In the genomic region with DNA sequence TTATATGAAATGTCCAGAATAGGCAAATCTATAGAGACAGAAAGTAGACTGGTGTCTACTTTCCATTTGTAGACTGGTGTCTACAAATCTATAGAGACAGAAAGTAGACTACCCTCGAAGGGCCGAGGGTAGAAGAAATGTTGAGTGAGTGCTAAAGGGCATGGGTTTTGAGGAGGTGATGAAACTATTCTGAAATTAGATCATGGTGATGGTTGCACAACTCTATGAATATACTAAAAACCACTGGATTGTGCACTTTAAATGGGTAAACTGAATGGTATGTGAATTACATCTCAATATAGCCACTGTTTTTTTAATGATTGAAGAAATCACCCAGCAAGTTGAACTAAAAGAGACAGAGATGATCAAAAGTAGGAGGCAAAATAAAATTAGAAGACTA, we compare ENCODE assay signal across 1 cellular context.
TF ChIP-seq lines count a peak whose summit lies in the region.

No MANE protein-coding gene starts in this region.

TF ChIP-seq in K562, 482 proteins besides CTCF, POLR2A, EP300 and RAD21 (continued from another document):
- TF ChIP-seq, protein P1, sequence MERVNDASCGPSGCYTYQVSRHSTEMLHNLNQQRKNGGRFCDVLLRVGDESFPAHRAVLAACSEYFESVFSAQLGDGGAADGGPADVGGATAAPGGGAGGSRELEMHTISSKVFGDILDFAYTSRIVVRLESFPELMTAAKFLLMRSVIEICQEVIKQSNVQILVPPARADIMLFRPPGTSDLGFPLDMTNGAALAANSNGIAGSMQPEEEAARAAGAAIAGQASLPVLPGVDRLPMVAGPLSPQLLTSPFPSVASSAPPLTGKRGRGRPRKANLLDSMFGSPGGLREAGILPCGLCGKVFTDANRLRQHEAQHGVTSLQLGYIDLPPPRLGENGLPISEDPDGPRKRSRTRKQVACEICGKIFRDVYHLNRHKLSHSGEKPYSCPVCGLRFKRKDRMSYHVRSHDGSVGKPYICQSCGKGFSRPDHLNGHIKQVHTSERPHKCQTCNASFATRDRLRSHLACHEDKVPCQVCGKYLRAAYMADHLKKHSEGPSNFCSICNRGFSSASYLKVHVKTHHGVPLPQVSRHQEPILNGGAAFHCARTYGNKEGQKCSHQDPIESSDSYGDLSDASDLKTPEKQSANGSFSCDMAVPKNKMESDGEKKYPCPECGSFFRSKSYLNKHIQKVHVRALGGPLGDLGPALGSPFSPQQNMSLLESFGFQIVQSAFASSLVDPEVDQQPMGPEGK (CRISPR knock-in tag; IDR thresholded peaks at IDR 0.05; ENCODE audit: borderline replicate concordance) = no peak
- TF ChIP-seq, protein P2, sequence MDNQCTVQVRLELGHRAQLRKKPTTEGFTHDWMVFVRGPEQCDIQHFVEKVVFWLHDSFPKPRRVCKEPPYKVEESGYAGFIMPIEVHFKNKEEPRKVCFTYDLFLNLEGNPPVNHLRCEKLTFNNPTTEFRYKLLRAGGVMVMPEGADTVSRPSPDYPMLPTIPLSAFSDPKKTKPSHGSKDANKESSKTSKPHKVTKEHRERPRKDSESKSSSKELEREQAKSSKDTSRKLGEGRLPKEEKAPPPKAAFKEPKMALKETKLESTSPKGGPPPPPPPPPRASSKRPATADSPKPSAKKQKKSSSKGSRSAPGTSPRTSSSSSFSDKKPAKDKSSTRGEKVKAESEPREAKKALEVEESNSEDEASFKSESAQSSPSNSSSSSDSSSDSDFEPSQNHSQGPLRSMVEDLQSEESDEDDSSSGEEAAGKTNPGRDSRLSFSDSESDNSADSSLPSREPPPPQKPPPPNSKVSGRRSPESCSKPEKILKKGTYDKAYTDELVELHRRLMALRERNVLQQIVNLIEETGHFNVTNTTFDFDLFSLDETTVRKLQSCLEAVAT (IDR thresholded peaks at IDR 0.05) = no peak
- TF ChIP-seq, protein P3, sequence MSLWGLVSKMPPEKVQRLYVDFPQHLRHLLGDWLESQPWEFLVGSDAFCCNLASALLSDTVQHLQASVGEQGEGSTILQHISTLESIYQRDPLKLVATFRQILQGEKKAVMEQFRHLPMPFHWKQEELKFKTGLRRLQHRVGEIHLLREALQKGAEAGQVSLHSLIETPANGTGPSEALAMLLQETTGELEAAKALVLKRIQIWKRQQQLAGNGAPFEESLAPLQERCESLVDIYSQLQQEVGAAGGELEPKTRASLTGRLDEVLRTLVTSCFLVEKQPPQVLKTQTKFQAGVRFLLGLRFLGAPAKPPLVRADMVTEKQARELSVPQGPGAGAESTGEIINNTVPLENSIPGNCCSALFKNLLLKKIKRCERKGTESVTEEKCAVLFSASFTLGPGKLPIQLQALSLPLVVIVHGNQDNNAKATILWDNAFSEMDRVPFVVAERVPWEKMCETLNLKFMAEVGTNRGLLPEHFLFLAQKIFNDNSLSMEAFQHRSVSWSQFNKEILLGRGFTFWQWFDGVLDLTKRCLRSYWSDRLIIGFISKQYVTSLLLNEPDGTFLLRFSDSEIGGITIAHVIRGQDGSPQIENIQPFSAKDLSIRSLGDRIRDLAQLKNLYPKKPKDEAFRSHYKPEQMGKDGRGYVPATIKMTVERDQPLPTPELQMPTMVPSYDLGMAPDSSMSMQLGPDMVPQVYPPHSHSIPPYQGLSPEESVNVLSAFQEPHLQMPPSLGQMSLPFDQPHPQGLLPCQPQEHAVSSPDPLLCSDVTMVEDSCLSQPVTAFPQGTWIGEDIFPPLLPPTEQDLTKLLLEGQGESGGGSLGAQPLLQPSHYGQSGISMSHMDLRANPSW (CRISPR knock-in tag; IDR thresholded peaks at IDR 0.05) = no peak
- TF ChIP-seq HDAC2 (IDR thresholded peaks at IDR 0.05) = no peak
- TF ChIP-seq ZBTB1 (CRISPR knock-in tag; IDR thresholded peaks at IDR 0.05; ENCODE audit: borderline replicate concordance, low read depth) = no peak
- TF ChIP-seq MCM7 (IDR thresholded peaks at IDR 0.05) = no peak
- TF ChIP-seq NR4A1 (CRISPR knock-in tag; IDR thresholded peaks at IDR 0.05) = no peak
- TF ChIP-seq NR4A1 (tag; IDR thresholded peaks at IDR 0.05) = no peak
- TF ChIP-seq MEF2A (IDR thresholded peaks at IDR 0.05; ENCODE audit: control insufficient read depth, low read depth, low read length) = no peak
- no peak for TF ChIP-seq CEBPG (CRISPR knock-in tag; IDR thresholded peaks at IDR 0.05)
- peak; percentile 56 to 90 for TF ChIP-seq CEBPG (tag; conservative IDR thresholded peaks at IDR 0.05 in 1 of 2, IDR thresholded peaks at IDR 0.05 in 1 of 2)
- TF ChIP-seq NFE2L1 (tag; IDR thresholded peaks at IDR 0.05; ENCODE audit: borderline replicate concordance, low read depth) = no peak
- TF ChIP-seq ZNF224 (CRISPR knock-in tag; IDR thresholded peaks at IDR 0.05) = no peak
- no peak for TF ChIP-seq FOXM1 (IDR thresholded peaks at IDR 0.05; ENCODE audit: low read depth)
- no peak for TF ChIP-seq FOXM1 (CRISPR knock-in tag; IDR thresholded peaks at IDR 0.05; ENCODE audit: low read depth)
- peak in 1 of 2 experiments; percentile 61; a peak in 1 of 4 replicates for TF ChIP-seq TRIM24 (IDR thresholded peaks at IDR 0.05)
- TF ChIP-seq, protein P4, sequence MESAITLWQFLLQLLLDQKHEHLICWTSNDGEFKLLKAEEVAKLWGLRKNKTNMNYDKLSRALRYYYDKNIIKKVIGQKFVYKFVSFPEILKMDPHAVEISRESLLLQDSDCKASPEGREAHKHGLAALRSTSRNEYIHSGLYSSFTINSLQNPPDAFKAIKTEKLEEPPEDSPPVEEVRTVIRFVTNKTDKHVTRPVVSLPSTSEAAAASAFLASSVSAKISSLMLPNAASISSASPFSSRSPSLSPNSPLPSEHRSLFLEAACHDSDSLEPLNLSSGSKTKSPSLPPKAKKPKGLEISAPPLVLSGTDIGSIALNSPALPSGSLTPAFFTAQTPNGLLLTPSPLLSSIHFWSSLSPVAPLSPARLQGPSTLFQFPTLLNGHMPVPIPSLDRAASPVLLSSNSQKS (CRISPR knock-in tag; IDR thresholded peaks at IDR 0.05) = no peak
- no peak for TF ChIP-seq HIVEP1 (CRISPR knock-in tag; IDR thresholded peaks at IDR 0.05)
